Comparison of ENCODE assay signal across 20 cellular contexts in the genomic region with DNA sequence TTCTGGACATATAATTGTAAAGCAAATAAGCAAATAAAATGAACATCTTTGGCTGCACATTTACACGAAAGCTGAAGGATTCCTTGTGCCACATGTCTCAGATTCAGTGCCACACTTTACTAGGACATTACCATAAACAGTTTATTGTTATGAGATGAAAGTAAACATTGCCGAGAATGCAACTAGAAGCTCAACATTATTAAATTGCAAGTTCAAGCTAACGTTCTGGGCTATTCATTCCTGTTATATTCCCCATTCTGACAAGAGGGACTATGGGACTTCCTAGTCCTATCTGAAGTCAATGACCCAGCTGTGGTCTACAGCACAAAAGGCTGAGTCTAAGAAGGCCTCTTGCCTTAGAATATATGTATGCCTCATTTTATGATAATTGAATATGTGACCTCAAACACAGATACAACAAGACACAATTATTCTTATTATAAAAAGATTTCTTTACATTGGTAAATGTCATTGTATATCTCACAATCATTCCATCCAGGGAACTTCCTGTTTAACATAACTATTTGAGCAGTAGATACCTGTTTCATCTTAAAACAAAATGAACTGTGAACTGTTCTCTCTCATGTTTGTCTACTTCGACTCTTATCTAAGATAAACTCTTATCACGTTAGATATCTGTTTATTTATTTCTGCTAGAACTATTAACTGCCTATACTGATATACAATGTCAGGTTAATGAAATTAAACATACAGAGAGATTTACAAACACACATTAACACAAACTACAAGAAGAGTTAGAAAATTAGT. TPM values are rescaled to one million over a fixed set of nuclear protein-coding genes. Genes with fewer than 3 reads are reported as not detected.
DNase-seq lines count a peak whose midpoint lies in the region; ATAC-seq and TF ChIP-seq lines count a peak whose summit lies in the region.
"Had no signal": no experiment of that assay in that cellular context is flagged by ENCODE, and none has a peak within 500 bp of the region (broad histone marks: within the 10 kb centered on the region; RNA-seq: fewer than 3 reads in every experiment).

No MANE protein-coding gene starts in this region.

- no TSS peak for BruUV-seq in Calu3 (replicated peaks; lab: Mats Ljungman, UMichigan)

- H3K36me3 ChIP-seq in SJCRH30 (no peaks in the 10 kb centered on the region), sigmoid colon (no peaks in the 10 kb centered on the region)
- H3K36me3 ChIP-seq: Peyer's patch had no signal

- H3K9me3 Mint-ChIP-seq in brain (no peaks in the 10 kb centered on the region), Calu3 (ENCODE audit: low read depth, unreplicated experiment) (no peaks in the 10 kb centered on the region)

- no peak for TF ChIP-seq POLR2A in sigmoid colon (IDR thresholded peaks at IDR 0.05)

- no peak for TF ChIP-seq CTCF in brain (conservative IDR thresholded peaks at IDR 0.05)
- TF ChIP-seq CTCF in sigmoid colon (IDR thresholded peaks at IDR 0.05), result no peak
- no peak for TF ChIP-seq CTCF in Calu3 (IDR thresholded peaks at IDR 0.05; ENCODE audit: unreplicated experiment)

- DNase-seq in NCI-H146 treated with DMSO at 0.1 percent for 48 hours (lab: John Stamatoyannopoulos, UW; ENCODE audit: unreplicated experiment), result peak; percentile 23
- DNase-seq in left colon, result no peak
- no peak for DNase-seq in SJCRH30
- no peak for DNase-seq in sigmoid colon
- DNase-seq in Calu3, result no peak
- DNase-seq: CD4-positive, CD25-positive, alpha-beta regulatory T cell; DMS79 treated with DMSO at 0.1 percent for 48 hours; GDM1; MV-4-11; NCI-H1417; NCI-H2029; NCI-H2171 treated with DMSO at 0.1 percent for 48 hours; NCI-H510A; NCI-H774; Peyer's patch; Right ventricle myocardium superior; SK-N-SH had no signal

- CTCF ChIA-PET in Calu3 (lab: Charles Lee), result no interaction called here

- H3K27ac Mint-ChIP-seq in brain (peak overlapping the region in 3 of 5 experiments; percentile 29 to 76 (median 50)), Calu3 (ENCODE audit: unreplicated experiment) (no peak overlapping the region)
- H3K27ac Mint-ChIP-seq: B cell; CD4-positive, CD25-positive, alpha-beta regulatory T cell had no signal

- H3K4me3 ChIP-seq in SJCRH30, result no peak overlapping the region
- H3K4me3 ChIP-seq in sigmoid colon, result no peak overlapping the region
- H3K4me3 ChIP-seq: Peyer's patch had no signal

- peak; percentile 46 for ATAC-seq in left colon

- H3K9me3 ChIP-seq in SJCRH30 (replicated peaks) (no peaks in the 10 kb centered on the region), sigmoid colon (no peaks in the 10 kb centered on the region)
- H3K9me3 ChIP-seq: Peyer's patch, SK-N-SH had no signal

- H3K27me3 Mint-ChIP-seq in brain, result no peaks in the 10 kb centered on the region
- no peaks in the 10 kb centered on the region for H3K27me3 Mint-ChIP-seq in Calu3 (ENCODE audit: unreplicated experiment)
- H3K27me3 Mint-ChIP-seq: CD4-positive, CD25-positive, alpha-beta regulatory T cell had no signal

- H3K4me1 ChIP-seq in SJCRH30 (no peaks in the 10 kb centered on the region), sigmoid colon (peaks cover 0 to 14% (median 7%) of the 10 kb centered on the region in 4 donors)

- H3K4me1 Mint-ChIP-seq in brain (peaks cover 66% of the 10 kb centered on the region), Calu3 (ENCODE audit: low read depth, unreplicated experiment) (no peaks in the 10 kb centered on the region)
- H3K4me1 Mint-ChIP-seq: B cell; CD4-positive, CD25-positive, alpha-beta regulatory T cell had no signal

- H3K36me3 Mint-ChIP-seq in brain (no peaks in the 10 kb centered on the region), Calu3 (ENCODE audit: insufficient read depth, unreplicated experiment) (no peaks in the 10 kb centered on the region)
- H3K36me3 Mint-ChIP-seq: CD4-positive, CD25-positive, alpha-beta regulatory T cell had no signal

- H3K27me3 ChIP-seq in SJCRH30 (no peaks in the 10 kb centered on the region), sigmoid colon (no peaks in the 10 kb centered on the region)
- H3K27me3 ChIP-seq: Peyer's patch had no signal

- no peak for TF ChIP-seq EP300 in sigmoid colon (IDR thresholded peaks at IDR 0.05)

- H3K4me3 Mint-ChIP-seq in brain (peak overlapping the region in 4 of 5 experiments; percentile 3 to 49 (median 16)), Calu3 (ENCODE audit: low read depth, unreplicated experiment) (no peak overlapping the region)
- H3K4me3 Mint-ChIP-seq: B cell; CD4-positive, CD25-positive, alpha-beta regulatory T cell had no signal

- intact Hi-C loops in left colon (cut with DNase I, micrococcal nuclease), result no loop called here
- intact Hi-C loops in sigmoid colon (cut with DNase I), result no loop called here
- intact Hi-C loops in Calu3 (cut with micrococcal nuclease; ENCODE audit: unreplicated experiment), result no loop called here

- WGBS in sigmoid colon, 2 donors, result 22 to 59% methylated on average over 5 of the region's 5 CpGs

- H3K27ac ChIP-seq in temporal lobe (ENCODE audit: low read depth, low read length) (peak overlapping the region; percentile 11), SJCRH30 (no peak overlapping the region), sigmoid colon (no peak overlapping the region)
- H3K27ac ChIP-seq: Peyer's patch had no signal

RNA-seq across cellular contexts. Expression of a gene that starts 20.3 kb away (rescaled TPM):
- polyA plus RNA-seq in brain (ENCODE audit: insufficient read depth, low read depth, low replicate concordance), result 22.3 TPM
- total RNA-seq in left colon, result 100 to 1,000 TPM in 1 of 2 donors, 10 to 100 TPM in 1; 95.4 to 103 TPM
- total RNA-seq in temporal lobe, result 305 TPM
- 2.5 and 2.6 TPM in 2 replicates for total RNA-seq in SJCRH30 (2014; rRNA removed; shearing (Covaris generic))
- 10 to 100 TPM; 42.5 to 86.7 (median 61.0) TPM for total RNA-seq in sigmoid colon
- 10 to 100 TPM; 10.8 to 29.4 (median 23.6) TPM for polyA plus RNA-seq in sigmoid colon
- 29.8 and 32.9 TPM in 2 replicates for total RNA-seq in Calu3 (2022)
